In genomic region chr1:15100369-15101111, GRCh38 we compare ENCODE assay signal across 8 cellular contexts. TPM values are rescaled to one million over a fixed set of nuclear protein-coding genes. Genes with fewer than 3 reads are reported as not detected.
DNase-seq lines count a peak whose midpoint lies in the region; ATAC-seq, FAIRE-seq and TF ChIP-seq lines count a peak whose summit lies in the region.

No MANE protein-coding gene starts in this region.

- H3K9me3 ChIP-seq in body of pancreas: no peaks in the 10 kb centered on the region
- peaks cover 3 to 6% of the 10 kb centered on the region in 2 donors for H3K9me3 ChIP-seq in kidney (ENCODE audit: control insufficient read depth in 1 of 2, low read length in 2 of 2)

- TF ChIP-seq POLR2A in body of pancreas (IDR thresholded peaks at IDR 0.05): no peak

- TF ChIP-seq CTCF in LNCAP (IDR thresholded peaks at IDR 0.05): peak; percentile 72
- peak; percentile 90 to 96 (median 92) for TF ChIP-seq CTCF in body of pancreas (IDR thresholded peaks at IDR 0.05)
- peak; percentile 97 for TF ChIP-seq CTCF in kidney (IDR thresholded peaks at IDR 0.05; ENCODE audit: borderline replicate concordance, extremely low read depth, insufficient read depth)

- intact Hi-C loops in body of pancreas (cut with DNase I) (no loop called here), kidney (cut with DNase I) (no loop called here)

- H3K4me3 ChIP-seq in body of pancreas (no peak overlapping the region), kidney (ENCODE audit: low read length in 2 of 2) (no peak overlapping the region)

- H3K27me3 ChIP-seq in body of pancreas: no peaks in the 10 kb centered on the region

- H3K36me3 ChIP-seq in body of pancreas (replicated peaks in 1 of 2; ENCODE audit: insufficient read depth in 1 of 2, low read depth in 2 of 2): no peaks in the 10 kb centered on the region
- H3K36me3 ChIP-seq in kidney (ENCODE audit: control insufficient read depth in 1 of 2, insufficient read depth in 2 of 2, low read length in 2 of 2): no peaks in the 10 kb centered on the region

- H3K27ac ChIP-seq in body of pancreas (no peak overlapping the region), kidney (ENCODE audit: low read depth in 2 of 2, low read length in 2 of 2) (no peak overlapping the region)

- ATAC-seq in body of pancreas (peak; percentile 84), HG03045 (IDR thresholded peaks at IDR 0.05; ENCODE audit: unreplicated experiment) (no peak)

- FAIRE-seq in kidney (lab: Jason Lieb, UNC): no peak

- H3K4me1 ChIP-seq in body of pancreas (peaks cover 5% of the 10 kb centered on the region), kidney (ENCODE audit: control insufficient read depth in 1 of 2, insufficient read depth in 1 of 2, low read depth in 1 of 2, low read length in 2 of 2) (peaks cover 0 to 3% of the 10 kb centered on the region in 2 donors)

- 23 to 25% methylated on average over 16 to 23 of the region's 23 CpGs for WGBS in body of pancreas, 2 donors

- H3K9ac ChIP-seq in kidney (ENCODE audit: low read length in 2 of 2): no peak overlapping the region

- DNase-seq in GM03348 (ENCODE audit: low spot score) (peak; percentile 80), T follicular helper cell (ENCODE audit: low read depth) (peak; percentile 13), body of pancreas (peak; percentile 63 to 75 (median 68)), kidney (no peak), NCI-H446 treated with DMSO at 0.1 percent for 48 hours (lab: John Stamatoyannopoulos, UW) (no peak)
- DNase-seq in stimulated activated CD4-positive, alpha-beta T cell treated with anti-CD3 and anti-CD28 coated beads, Interleukin-2, amount 100 ng/mL, for 48 hours: peak; percentile 47 to 49

RNA-seq across cellular contexts. Expression of gene TMEM51, which starts 53.0 kb away (rescaled TPM):
- total RNA-seq in body of pancreas: 10 to 100 TPM; 26.5 to 36.9 TPM
- total RNA-seq in kidney: 48.4 TPM
- 38.1 TPM for polyA plus RNA-seq in kidney (ENCODE audit: insufficient read depth, low read depth, low replicate concordance)

Comparison
In these comparisons a context has a peak if more than half of its experiments do, and no peak if none do; other contexts are left out.
1. DNase-seq: peak in GM03348 (single experiment), T follicular helper cell (single experiment), body of pancreas (4 of 4) and stimulated activated CD4-positive, alpha-beta T cell treated with anti-CD3 and anti-CD28 coated beads, Interleukin-2, amount 100 ng/mL, for 48 hours (2 of 2); none in kidney (single experiment) and NCI-H446 treated with DMSO at 0.1 percent for 48 hours (single experiment).
2. Peak in every context shown above with its lines, with median percentiles within 50 percentile points of each other: CTCF ChIP-seq.